In genomic region chr3:13282986-13283876, GRCh38 we compare ENCODE assay signal across 2 cellular contexts.
A peak's percentile ranks its signal among the peaks of the same experiment; 100 is the strongest.
TF ChIP-seq lines count a peak whose summit lies in the region.

No MANE protein-coding gene starts in this region.

TF ChIP-seq in K562, 482 proteins besides CTCF, POLR2A, EP300 and RAD21 (continued from another document and continues in another):
- TF ChIP-seq, protein P1, sequence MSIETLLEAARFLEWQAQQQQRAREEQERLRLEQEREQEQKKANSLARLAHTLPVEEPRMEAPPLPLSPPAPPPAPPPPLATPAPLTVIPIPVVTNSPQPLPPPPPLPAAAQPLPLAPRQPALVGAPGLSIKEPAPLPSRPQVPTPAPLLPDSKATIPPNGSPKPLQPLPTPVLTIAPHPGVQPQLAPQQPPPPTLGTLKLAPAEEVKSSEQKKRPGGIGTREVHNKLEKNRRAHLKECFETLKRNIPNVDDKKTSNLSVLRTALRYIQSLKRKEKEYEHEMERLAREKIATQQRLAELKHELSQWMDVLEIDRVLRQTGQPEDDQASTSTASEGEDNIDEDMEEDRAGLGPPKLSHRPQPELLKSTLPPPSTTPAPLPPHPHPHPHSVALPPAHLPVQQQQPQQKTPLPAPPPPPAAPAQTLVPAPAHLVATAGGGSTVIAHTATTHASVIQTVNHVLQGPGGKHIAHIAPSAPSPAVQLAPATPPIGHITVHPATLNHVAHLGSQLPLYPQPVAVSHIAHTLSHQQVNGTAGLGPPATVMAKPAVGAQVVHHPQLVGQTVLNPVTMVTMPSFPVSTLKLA (conservative IDR thresholded peaks at IDR 0.05): no peak
- TF ChIP-seq MBD2 (IDR thresholded peaks at IDR 0.05; ENCODE audit: borderline replicate concordance, low read depth): no peak
- TF ChIP-seq ZBTB26 (CRISPR knock-in tag; IDR thresholded peaks at IDR 0.05): no peak
- no peak for TF ChIP-seq ZNF134 (CRISPR knock-in tag; conservative IDR thresholded peaks at IDR 0.05)
- no peak for TF ChIP-seq E4F1 (CRISPR knock-in tag; IDR thresholded peaks at IDR 0.05; ENCODE audit: borderline replicate concordance)
- no peak for TF ChIP-seq EZH2 (IDR thresholded peaks at IDR 0.05; ENCODE audit: borderline replicate concordance, low read depth, low read length)
- TF ChIP-seq ZC3H4 (CRISPR knock-in tag; IDR thresholded peaks at IDR 0.05; ENCODE audit: borderline replicate concordance): no peak
- TF ChIP-seq EGR1 (conservative IDR thresholded peaks at IDR 0.05): peak; percentile 95
- no peak for TF ChIP-seq ZNF12 (CRISPR knock-in tag; IDR thresholded peaks at IDR 0.05)
- peak; percentile 22; the same call in 1 of the 2 replicates for TF ChIP-seq FOSL1 (tag; conservative IDR thresholded peaks at IDR 0.05)
- TF ChIP-seq PHF20 (IDR thresholded peaks at IDR 0.05; ENCODE audit: partially characterized antibody): no peak
- TF ChIP-seq, protein P2, sequence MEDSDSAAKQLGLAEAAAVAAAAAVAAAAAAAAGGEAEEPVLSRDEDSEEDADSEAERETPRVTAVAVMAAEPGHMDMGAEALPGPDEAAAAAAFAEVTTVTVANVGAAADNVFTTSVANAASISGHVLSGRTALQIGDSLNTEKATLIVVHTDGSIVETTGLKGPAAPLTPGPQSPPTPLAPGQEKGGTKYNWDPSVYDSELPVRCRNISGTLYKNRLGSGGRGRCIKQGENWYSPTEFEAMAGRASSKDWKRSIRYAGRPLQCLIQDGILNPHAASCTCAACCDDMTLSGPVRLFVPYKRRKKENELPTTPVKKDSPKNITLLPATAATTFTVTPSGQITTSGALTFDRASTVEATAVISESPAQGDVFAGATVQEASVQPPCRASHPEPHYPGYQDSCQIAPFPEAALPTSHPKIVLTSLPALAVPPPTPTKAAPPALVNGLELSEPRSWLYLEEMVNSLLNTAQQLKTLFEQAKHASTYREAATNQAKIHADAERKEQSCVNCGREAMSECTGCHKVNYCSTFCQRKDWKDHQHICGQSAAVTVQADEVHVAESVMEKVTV (CRISPR knock-in tag; IDR thresholded peaks at IDR 0.05): 0 out of 2 replicates have a peak, but pooled peaks have one; percentile 7
- TF ChIP-seq SNAPC5 (CRISPR knock-in tag; IDR thresholded peaks at IDR 0.05): no peak
- TF ChIP-seq, protein P3, sequence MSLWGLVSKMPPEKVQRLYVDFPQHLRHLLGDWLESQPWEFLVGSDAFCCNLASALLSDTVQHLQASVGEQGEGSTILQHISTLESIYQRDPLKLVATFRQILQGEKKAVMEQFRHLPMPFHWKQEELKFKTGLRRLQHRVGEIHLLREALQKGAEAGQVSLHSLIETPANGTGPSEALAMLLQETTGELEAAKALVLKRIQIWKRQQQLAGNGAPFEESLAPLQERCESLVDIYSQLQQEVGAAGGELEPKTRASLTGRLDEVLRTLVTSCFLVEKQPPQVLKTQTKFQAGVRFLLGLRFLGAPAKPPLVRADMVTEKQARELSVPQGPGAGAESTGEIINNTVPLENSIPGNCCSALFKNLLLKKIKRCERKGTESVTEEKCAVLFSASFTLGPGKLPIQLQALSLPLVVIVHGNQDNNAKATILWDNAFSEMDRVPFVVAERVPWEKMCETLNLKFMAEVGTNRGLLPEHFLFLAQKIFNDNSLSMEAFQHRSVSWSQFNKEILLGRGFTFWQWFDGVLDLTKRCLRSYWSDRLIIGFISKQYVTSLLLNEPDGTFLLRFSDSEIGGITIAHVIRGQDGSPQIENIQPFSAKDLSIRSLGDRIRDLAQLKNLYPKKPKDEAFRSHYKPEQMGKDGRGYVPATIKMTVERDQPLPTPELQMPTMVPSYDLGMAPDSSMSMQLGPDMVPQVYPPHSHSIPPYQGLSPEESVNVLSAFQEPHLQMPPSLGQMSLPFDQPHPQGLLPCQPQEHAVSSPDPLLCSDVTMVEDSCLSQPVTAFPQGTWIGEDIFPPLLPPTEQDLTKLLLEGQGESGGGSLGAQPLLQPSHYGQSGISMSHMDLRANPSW (CRISPR knock-in tag; IDR thresholded peaks at IDR 0.05): no peak
- peak; percentile 53; the same call in 1 of the 2 replicates for TF ChIP-seq DPF2 (IDR thresholded peaks at IDR 0.05)
- TF ChIP-seq NCOA6 (IDR thresholded peaks at IDR 0.05): peak; percentile 73
- peak in 1 of 2 experiments; percentile 21; a peak in 1 of 4 replicates for TF ChIP-seq MAZ (CRISPR knock-in tag; conservative IDR thresholded peaks at IDR 0.05 in 1 of 2, IDR thresholded peaks at IDR 0.05 in 1 of 2)
- TF ChIP-seq ZFP36 (IDR thresholded peaks at IDR 0.05; ENCODE audit: low read depth, low read length, partially characterized antibody): peak; percentile 4
- no peak for TF ChIP-seq NFRKB (IDR thresholded peaks at IDR 0.05; ENCODE audit: low read depth)
- TF ChIP-seq ZNF143 (CRISPR knock-in tag; IDR thresholded peaks at IDR 0.05): no peak

TF ChIP-seq in HepG2, 621 proteins besides CTCF, POLR2A, EP300 and RAD21 (continued from another document and continues in another):
- TF ChIP-seq NFAT5 (CRISPR knock-in tag; IDR thresholded peaks at IDR 0.05): no peak
- TF ChIP-seq FLYWCH1 (CRISPR knock-in tag; IDR thresholded peaks at IDR 0.05): no peak
- TF ChIP-seq ZGPAT (CRISPR knock-in tag; IDR thresholded peaks at IDR 0.05): peak; percentile 43; the same call in 1 of the 2 replicates
- no peak for TF ChIP-seq ATF6 (CRISPR knock-in tag; conservative IDR thresholded peaks at IDR 0.05)
- no peak for TF ChIP-seq DRAP1 (CRISPR knock-in tag; IDR thresholded peaks at IDR 0.05)
- no peak for TF ChIP-seq ZNF761 (CRISPR knock-in tag; conservative IDR thresholded peaks at IDR 0.05)
- no peak for TF ChIP-seq ZNF879 (CRISPR knock-in tag; IDR thresholded peaks at IDR 0.05)
- TF ChIP-seq, protein P4, sequence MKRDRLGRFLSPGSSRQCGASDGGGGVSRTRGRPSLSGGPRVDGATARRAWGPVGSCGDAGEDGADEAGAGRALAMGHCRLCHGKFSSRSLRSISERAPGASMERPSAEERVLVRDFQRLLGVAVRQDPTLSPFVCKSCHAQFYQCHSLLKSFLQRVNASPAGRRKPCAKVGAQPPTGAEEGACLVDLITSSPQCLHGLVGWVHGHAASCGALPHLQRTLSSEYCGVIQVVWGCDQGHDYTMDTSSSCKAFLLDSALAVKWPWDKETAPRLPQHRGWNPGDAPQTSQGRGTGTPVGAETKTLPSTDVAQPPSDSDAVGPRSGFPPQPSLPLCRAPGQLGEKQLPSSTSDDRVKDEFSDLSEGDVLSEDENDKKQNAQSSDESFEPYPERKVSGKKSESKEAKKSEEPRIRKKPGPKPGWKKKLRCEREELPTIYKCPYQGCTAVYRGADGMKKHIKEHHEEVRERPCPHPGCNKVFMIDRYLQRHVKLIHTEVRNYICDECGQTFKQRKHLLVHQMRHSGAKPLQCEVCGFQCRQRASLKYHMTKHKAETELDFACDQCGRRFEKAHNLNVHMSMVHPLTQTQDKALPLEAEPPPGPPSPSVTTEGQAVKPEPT (CRISPR knock-in tag; IDR thresholded peaks at IDR 0.05; ENCODE audit: low read depth): no peak
- TF ChIP-seq UBTF (CRISPR knock-in tag; IDR thresholded peaks at IDR 0.05): peak; percentile 7
- TF ChIP-seq IRF9 (CRISPR knock-in tag; IDR thresholded peaks at IDR 0.05; ENCODE audit: borderline replicate concordance): no peak
